In genomic region chrX:39808471-39808917, GRCh38 we compare ENCODE assay signal across 11 cellular contexts.
DNase-seq lines count a peak whose midpoint lies in the region; ATAC-seq and TF ChIP-seq lines count a peak whose summit lies in the region.
"Had no signal": no experiment of that assay in that cellular context is flagged by ENCODE, and none has a peak within 500 bp of the region (broad histone marks: within the 10 kb centered on the region; RNA-seq: fewer than 3 reads in every experiment).

No MANE protein-coding gene starts in this region.

- H3K27me3 ChIP-seq in MG63 = no peaks in the 10 kb centered on the region
- no peaks in the 10 kb centered on the region for H3K27me3 ChIP-seq in ectodermal cell (ENCODE audit: control insufficient read depth, insufficient read depth, low read length, poor library complexity, severe bottlenecking)
- no peaks in the 10 kb centered on the region for H3K27me3 ChIP-seq in lower lobe of right lung (ENCODE audit: low read depth)

- intact Hi-C loops in lower lobe of right lung (cut with DNase I) = no loop called here

- no peak for TF ChIP-seq CTCF in lower lobe of right lung (IDR thresholded peaks at IDR 0.05)

- H3K27ac ChIP-seq in ectodermal cell (ENCODE audit: insufficient read depth, low read depth, low read length, poor library complexity, severe bottlenecking) (peak overlapping the region; percentile 60), lower lobe of right lung (no peak overlapping the region)
- H3K27ac ChIP-seq: pancreas had no signal

- ATAC-seq in lower lobe of right lung = peak; percentile 32 to 45
- ATAC-seq in HG03097 (IDR thresholded peaks at IDR 0.05; ENCODE audit: low FRiP score, unreplicated experiment) = no peak
- no peak for ATAC-seq in stimulated activated naive CD8-positive, alpha-beta T cell treated with anti-CD3 and anti-CD28 coated beads, Interleukin-15, Interleukin-2, amounts not matched to agents 100 U/mL and 50 U/mL, for 24 hours

- peak; percentile 46 for DNase-seq in A172 (ENCODE audit: low spot score)
- peak; percentile 33 for DNase-seq in MG63
- no peak for DNase-seq in lower lobe of right lung
- no peak for DNase-seq in GF-D8 (lab: John Stamatoyannopoulos, UW)
- DNase-seq in GDM1 (lab: John Stamatoyannopoulos, UW) = no peak
- DNase-seq in stimulated activated naive CD8-positive, alpha-beta T cell treated with anti-CD3 and anti-CD28 coated beads, Interleukin-15, Interleukin-2, amounts not matched to agents 100 U/mL and 50 U/mL, for 24 hours = no peak
- DNase-seq: ACHN; activated naive CD4-positive, alpha-beta T cell; pancreas had no signal

- H3K36me3 ChIP-seq in MG63 = no peaks in the 10 kb centered on the region
- no peaks in the 10 kb centered on the region for H3K36me3 ChIP-seq in ectodermal cell (ENCODE audit: control insufficient read depth, insufficient read depth, low read length)
- no peaks in the 10 kb centered on the region for H3K36me3 ChIP-seq in lower lobe of right lung
- H3K36me3 ChIP-seq: pancreas had no signal

- no peak overlapping the region for H3K4me3 ChIP-seq in MG63
- no peak overlapping the region for H3K4me3 ChIP-seq in ectodermal cell (ENCODE audit: insufficient read depth, low read depth, low read length)
- no peak overlapping the region for H3K4me3 ChIP-seq in lower lobe of right lung
- H3K4me3 ChIP-seq: pancreas had no signal

- peaks cover 24% of the 10 kb centered on the region for H3K4me1 ChIP-seq in ectodermal cell (ENCODE audit: control insufficient read depth, insufficient read depth, low read length)
- no peaks in the 10 kb centered on the region for H3K4me1 ChIP-seq in lower lobe of right lung
- H3K4me1 ChIP-seq: pancreas had no signal

- 75 to 87% methylated on average over 7 of the region's 7 CpGs for WGBS in ectodermal cell, 2 experiments

- no peaks in the 10 kb centered on the region for H3K9me3 ChIP-seq in MG63
- H3K9me3 ChIP-seq in ectodermal cell (ENCODE audit: control insufficient read depth, low read length) = no peaks in the 10 kb centered on the region
- no peaks in the 10 kb centered on the region for H3K9me3 ChIP-seq in lower lobe of right lung
- H3K9me3 ChIP-seq: pancreas had no signal

Comparison
In these comparisons a context has a peak if more than half of its experiments do, and no peak if none do; other contexts are left out.
1. DNase-seq: peak in A172 (single experiment) and MG63 (single experiment); none in lower lobe of right lung (single experiment), GF-D8 (single experiment), GDM1 (single experiment) and stimulated activated naive CD8-positive, alpha-beta T cell treated with anti-CD3 and anti-CD28 coated beads, Interleukin-15, Interleukin-2, amounts not matched to agents 100 U/mL and 50 U/mL, for 24 hours (single experiment).
2. ATAC-seq: peak in lower lobe of right lung (2 of 2); none in HG03097 (single experiment) and stimulated activated naive CD8-positive, alpha-beta T cell treated with anti-CD3 and anti-CD28 coated beads, Interleukin-15, Interleukin-2, amounts not matched to agents 100 U/mL and 50 U/mL, for 24 hours (single experiment).